Comparison of ENCODE assay signal across 18 cellular contexts in genomic region chr2:111702809-111703196, GRCh38.
DNase-seq lines count a peak whose midpoint lies in the region; ATAC-seq and TF ChIP-seq lines count a peak whose summit lies in the region.
"Had no signal": no experiment of that assay in that cellular context is flagged by ENCODE, and none has a peak within 500 bp of the region (broad histone marks: within the 10 kb centered on the region; RNA-seq: fewer than 3 reads in every experiment).

No MANE protein-coding gene starts in this region.

- H3K27me3 ChIP-seq in HCT116 (ENCODE audit: insufficient read depth, low read length) (peaks cover 19% of the 10 kb centered on the region), neuron (ENCODE audit: insufficient read depth, low read length) (no peaks in the 10 kb centered on the region)
- H3K27me3 ChIP-seq: heart right ventricle, MG63, pancreas, SJSA1, vagina had no signal

- no peaks in the 10 kb centered on the region for H3K9me3 ChIP-seq in HCT116 (ENCODE audit: control insufficient read depth in 1 of 2, insufficient read depth in 1 of 2, low read depth in 1 of 2, low read length in 2 of 2)
- H3K9me3 ChIP-seq in neuron (ENCODE audit: low read length) = no peaks in the 10 kb centered on the region
- H3K9me3 ChIP-seq: Caco-2, heart right ventricle, MG63, pancreas, SJSA1, vagina had no signal

- H3K4me1 ChIP-seq in HCT116 (ENCODE audit: control insufficient read depth in 1 of 2, insufficient read depth in 2 of 2, low read length in 2 of 2) (peaks cover 65 to 84% of the 10 kb centered on the region in 2 experiments), neuron (ENCODE audit: insufficient read depth, low read length) (peaks cover 23% of the 10 kb centered on the region)
- H3K4me1 ChIP-seq: pancreas had no signal

- BruUV-seq in HCT116 (replicated peaks; lab: Mats Ljungman, UMichigan) = no TSS peak

- H3K79me2 ChIP-seq in HCT116 (ENCODE audit: insufficient read depth, low read length) = no peaks in the 10 kb centered on the region

- H3K9me2 ChIP-seq in HCT116 (ENCODE audit: insufficient read depth) = no peaks in the 10 kb centered on the region

- no peak for ATAC-seq in HCT116

- RAD21 ChIA-PET in HCT116 (lab: Charles Lee; ENCODE audit: low non-redundant PET in 1 of 2, low total read pairs in 2 of 2, uncharacterized antibody in 2 of 2, unreplicated experiment in 2 of 2) = no interaction called here

- POLR2A ChIA-PET in HCT116 (lab: Charles Lee) = no interaction called here

- H3K36me3 ChIP-seq in HCT116 (ENCODE audit: control insufficient read depth in 1 of 2, insufficient read depth in 2 of 2, low read length in 2 of 2) (no peaks in the 10 kb centered on the region), neuron (ENCODE audit: insufficient read depth, low read length) (no peaks in the 10 kb centered on the region)
- H3K36me3 ChIP-seq: heart right ventricle, MG63, pancreas, SJSA1, vagina had no signal

- peak overlapping the region; percentile 54 for H3K4me2 ChIP-seq in HCT116 (ENCODE audit: low read length)

- no peak for TF ChIP-seq POLR2A in HCT116 (IDR thresholded peaks at IDR 0.05; ENCODE audit: borderline replicate concordance, extremely low read depth, insufficient read depth, insufficient read length)

- H3K9ac ChIP-seq in HCT116 (ENCODE audit: low read length) = peak overlapping the region; percentile 19; the same call in 1 of the 2 replicates

- CTCF ChIA-PET in HCT116 (lab: Charles Lee) = interaction anchor here (1.4 kb wide), 2 partner anchors 83 to 674 kb away, joined by 3 to 4 read pairs; no protein-coding TSS in a partner anchor

- TF ChIP-seq RAD21 in HCT116 (IDR thresholded peaks at IDR 0.05; ENCODE audit: low read depth) = no peak

- TF ChIP-seq CTCF in HCT116 (IDR thresholded peaks at IDR 0.05 in 2 of 3, conservative IDR thresholded peaks at IDR 0.05 in 1 of 3; ENCODE audit: borderline replicate concordance in 1 of 3, insufficient read depth in 1 of 3, low read depth in 2 of 3, low read length in 2 of 3) (no peak), VCaP (conservative IDR thresholded peaks at IDR 0.05) (no peak)

- no peaks in the 10 kb centered on the region; the same call in 1 of the 2 replicates for H4K20me1 ChIP-seq in HCT116 (ENCODE audit: insufficient read depth)

- DNase-seq in DMS153 (lab: John Stamatoyannopoulos, UW) = peak; percentile 18
- no peak for DNase-seq in HCT116 (ENCODE audit: low read depth, low spot score)
- DNase-seq in cerebellar cortex (ENCODE audit: low spot score) = no peak
- no peak for DNase-seq in dermis blood vessel endothelial cell
- no peak for DNase-seq in stimulated activated CD4-positive, alpha-beta T cell treated with anti-CD3 and anti-CD28 coated beads, Interleukin-15, amount 100 ng/mL, for 24 hours
- DNase-seq: activated gamma-delta T cell, GF-D8, NCI-H187 treated with DMSO at 0.1 percent for 48 hours had no signal

- intact Hi-C loops in HCT116 (cut with micrococcal nuclease) = loop anchor here (10.0 kb wide), 2 partner anchors 218 to 888 kb away; no protein-coding TSS in a partner anchor

- no peak overlapping the region for H3K4me3 ChIP-seq in HCT116 (replicated peaks in 1 of 2; ENCODE audit: low read depth in 1 of 2, low read length in 2 of 2)
- no peak overlapping the region for H3K4me3 ChIP-seq in neuron (ENCODE audit: low read length)
- H3K4me3 ChIP-seq: GM12878, heart right ventricle, lung, MG63, pancreas, SJSA1, vagina had no signal

- H3K27ac ChIP-seq in HCT116 (ENCODE audit: low read depth, low read length) = no peak overlapping the region
- peak overlapping the region; percentile 5; the same call in 1 of the 2 replicates for H3K27ac ChIP-seq in VCaP
- H3K27ac ChIP-seq: pancreas, SJSA1, vagina had no signal

- H2AFZ ChIP-seq in HCT116 (ENCODE audit: low read depth, low read length, poor library complexity, severe bottlenecking) (no peak overlapping the region), neuron (ENCODE audit: low read depth, low read length) (peak overlapping the region; percentile 4)

TF ChIP-seq in HCT116, 20 proteins besides CTCF, POLR2A, EP300 and RAD21:
- TF ChIP-seq ELF1 (IDR thresholded peaks at IDR 0.05; ENCODE audit: borderline replicate concordance, low read depth) (no peak), YY1 (IDR thresholded peaks at IDR 0.05; ENCODE audit: extremely low read depth, insufficient replicate concordance, low read depth, low read length) (no peak)
